ENCODE assay signal across 8 cellular contexts in genomic region chr20:17530153-17530552, GRCh38. TPM values are rescaled to one million over a fixed set of nuclear protein-coding genes. Genes with fewer than 3 reads are reported as not detected.
DNase-seq lines count a peak whose midpoint lies in the region; ATAC-seq and TF ChIP-seq lines count a peak whose summit lies in the region.
"Had no signal": no experiment of that assay in that cellular context is flagged by ENCODE, and none has a peak within 500 bp of the region (broad histone marks: within the 10 kb centered on the region; RNA-seq: fewer than 3 reads in every experiment).

No MANE protein-coding gene starts in this region.

- peaks cover 9% of the 10 kb centered on the region for H3K4me1 Mint-ChIP-seq in CD4-positive, alpha-beta T cell (ENCODE audit: low read depth)
- H3K4me1 Mint-ChIP-seq in activated naive CD8-positive, alpha-beta T cell treated with anti-CD3 and anti-CD28 coated beads, Interleukin-2, amount 10 ng/mL, durations not matched to agents 7 days and 5 days, result peaks cover 13% of the 10 kb centered on the region
- H3K4me1 Mint-ChIP-seq in natural killer cell treated with Interleukin-12 subunit alpha and Interleukin-12 subunit beta and Interleukin-15 and Interleukin-18, amount 100 ng/mL, for 72 hours (ENCODE audit: low read depth in 2 of 2), result peaks cover 23 to 25% of the 10 kb centered on the region in 2 donors

- no peak for DNase-seq in CD4-positive, alpha-beta T cell
- no peak for DNase-seq in activated naive CD8-positive, alpha-beta T cell treated with anti-CD3 and anti-CD28 coated beads, Interleukin-2, amount 10 ng/mL, durations not matched to agents 7 days and 5 days
- DNase-seq in natural killer cell treated with Interleukin-12 subunit alpha and Interleukin-12 subunit beta and Interleukin-15 and Interleukin-18, amount 100 ng/mL, for 72 hours (ENCODE audit: low spot score), result no peak
- no peak for DNase-seq in GM19238 (ENCODE audit: insufficient read length, low spot score)
- no peak for DNase-seq in ecto neural progenitor cell (ENCODE audit: low spot score)
- DNase-seq in HUDEP-2 (lab: John Stamatoyannopoulos, UW; ENCODE audit: unreplicated experiment in 76 of 76), result no peak
- DNase-seq: esophagus squamous epithelium had no signal

- TF ChIP-seq CTCF in CD4-positive, alpha-beta T cell (IDR thresholded peaks at IDR 0.05), result no peak

- H3K9me3 ChIP-seq in CD4-positive, alpha-beta T cell (ENCODE audit: control insufficient read depth, low read length), result no peaks in the 10 kb centered on the region
- H3K9me3 ChIP-seq in HUES48 (ENCODE audit: control insufficient read depth, insufficient read depth, low read length), result no peaks in the 10 kb centered on the region
- H3K9me3 ChIP-seq: esophagus squamous epithelium had no signal

- POLR2A ChIA-PET in CD4-positive, alpha-beta T cell (lab: Charles Lee), result interaction anchor here (1.5 kb wide), 1 partner anchor 152 kb away, joined by 7 read pairs; the partner anchor contains the start of gene RRBP1
- POLR2A ChIA-PET in activated naive CD8-positive, alpha-beta T cell treated with anti-CD3 and anti-CD28 coated beads, Interleukin-2, amount 10 ng/mL, durations not matched to agents 7 days and 5 days (lab: Charles Lee), result interaction anchor here (1.1 to 1.8 kb wide), 2 partner anchors 25 to 80 kb away, joined by 3 to 9 read pairs; no protein-coding TSS in a partner anchor

- CTCF ChIA-PET in CD4-positive, alpha-beta T cell (lab: Charles Lee), result no interaction called here

- H3K4me3 Mint-ChIP-seq in CD4-positive, alpha-beta T cell, result peak overlapping the region; percentile 89
- H3K4me3 Mint-ChIP-seq in activated naive CD8-positive, alpha-beta T cell treated with anti-CD3 and anti-CD28 coated beads, Interleukin-2, amount 10 ng/mL, durations not matched to agents 7 days and 5 days, result peak overlapping the region; percentile 61
- peak overlapping the region; percentile 66 for H3K4me3 Mint-ChIP-seq in natural killer cell treated with Interleukin-12 subunit alpha and Interleukin-12 subunit beta and Interleukin-15 and Interleukin-18, amount 100 ng/mL, for 72 hours

- peaks cover 15% of the 10 kb centered on the region for H3K27me3 ChIP-seq in CD4-positive, alpha-beta T cell (ENCODE audit: control insufficient read depth, insufficient read depth, low read length)
- peaks cover 8% of the 10 kb centered on the region for H3K27me3 ChIP-seq in HUES48 (ENCODE audit: control insufficient read depth, insufficient read depth, low read length)

- H3K4me3 ChIP-seq in HUES48 (ENCODE audit: low read depth, low read length), result peak overlapping the region; percentile 59

- H3K36me3 Mint-ChIP-seq in CD4-positive, alpha-beta T cell (ENCODE audit: low read depth), result no peaks in the 10 kb centered on the region
- no peaks in the 10 kb centered on the region for H3K36me3 Mint-ChIP-seq in activated naive CD8-positive, alpha-beta T cell treated with anti-CD3 and anti-CD28 coated beads, Interleukin-2, amount 10 ng/mL, durations not matched to agents 7 days and 5 days
- no peaks in the 10 kb centered on the region for H3K36me3 Mint-ChIP-seq in natural killer cell treated with Interleukin-12 subunit alpha and Interleukin-12 subunit beta and Interleukin-15 and Interleukin-18, amount 100 ng/mL, for 72 hours

- peaks cover 24% of the 10 kb centered on the region for H3K27me3 Mint-ChIP-seq in CD4-positive, alpha-beta T cell
- peaks cover 34% of the 10 kb centered on the region for H3K27me3 Mint-ChIP-seq in activated naive CD8-positive, alpha-beta T cell treated with anti-CD3 and anti-CD28 coated beads, Interleukin-2, amount 10 ng/mL, durations not matched to agents 7 days and 5 days
- H3K27me3 Mint-ChIP-seq in natural killer cell treated with Interleukin-12 subunit alpha and Interleukin-12 subunit beta and Interleukin-15 and Interleukin-18, amount 100 ng/mL, for 72 hours, result no peaks in the 10 kb centered on the region

- no peak overlapping the region for H3K27ac Mint-ChIP-seq in CD4-positive, alpha-beta T cell
- H3K27ac Mint-ChIP-seq in activated naive CD8-positive, alpha-beta T cell treated with anti-CD3 and anti-CD28 coated beads, Interleukin-2, amount 10 ng/mL, durations not matched to agents 7 days and 5 days, result no peak overlapping the region
- peak overlapping the region; percentile 27 to 28 for H3K27ac Mint-ChIP-seq in natural killer cell treated with Interleukin-12 subunit alpha and Interleukin-12 subunit beta and Interleukin-15 and Interleukin-18, amount 100 ng/mL, for 72 hours

- H3K9ac ChIP-seq in HUES48 (ENCODE audit: low read depth, low read length), result no peak overlapping the region

- no peaks in the 10 kb centered on the region for H3K36me3 ChIP-seq in HUES48 (ENCODE audit: control insufficient read depth, insufficient read depth, low read length)
- H3K36me3 ChIP-seq: esophagus squamous epithelium had no signal

- H3K4me1 ChIP-seq in HUES48 (ENCODE audit: control insufficient read depth, insufficient read depth, low read length), result peaks cover 21% of the 10 kb centered on the region

- H3K9me3 Mint-ChIP-seq in CD4-positive, alpha-beta T cell, result no peaks in the 10 kb centered on the region
- H3K9me3 Mint-ChIP-seq in activated naive CD8-positive, alpha-beta T cell treated with anti-CD3 and anti-CD28 coated beads, Interleukin-2, amount 10 ng/mL, durations not matched to agents 7 days and 5 days, result no peaks in the 10 kb centered on the region
- H3K9me3 Mint-ChIP-seq in natural killer cell treated with Interleukin-12 subunit alpha and Interleukin-12 subunit beta and Interleukin-15 and Interleukin-18, amount 100 ng/mL, for 72 hours, result no peaks in the 10 kb centered on the region

- intact Hi-C loops in CD4-positive, alpha-beta T cell (cut with DNase I, micrococcal nuclease), result no loop called here

- H3K27ac ChIP-seq in CD4-positive, alpha-beta T cell (ENCODE audit: low read depth, low read length), result no peak overlapping the region
- no peak overlapping the region for H3K27ac ChIP-seq in HUES48 (ENCODE audit: low read depth, low read length)

- no peak for ATAC-seq in CD4-positive, alpha-beta T cell (ENCODE audit: poor library complexity)
- no peak for ATAC-seq in activated naive CD8-positive, alpha-beta T cell treated with anti-CD3 and anti-CD28 coated beads, Interleukin-2, amount 10 ng/mL, durations not matched to agents 7 days and 5 days (ENCODE audit: low read depth)
- ATAC-seq in natural killer cell treated with Interleukin-12 subunit alpha and Interleukin-12 subunit beta and Interleukin-15 and Interleukin-18, amount 100 ng/mL, for 72 hours, result no peak

RNA-seq across cellular contexts. Expression of gene BFSP1, which starts 1.0 kb away (rescaled TPM):
- total RNA-seq in CD4-positive, alpha-beta T cell, result under 1 TPM; 0.27 to 0.42 TPM
- total RNA-seq in activated naive CD8-positive, alpha-beta T cell treated with anti-CD3 and anti-CD28 coated beads, Interleukin-2, amount 10 ng/mL, durations not matched to agents 7 days and 5 days, result under 1 TPM; 0.17 to 0.36 TPM
- under 1 TPM; 0.14 to 0.20 TPM for total RNA-seq in natural killer cell treated with Interleukin-12 subunit alpha and Interleukin-12 subunit beta and Interleukin-15 and Interleukin-18, amount 100 ng/mL, for 72 hours

RNA-seq across cellular contexts. Expression of gene DSTN, which starts 39.7 kb away (rescaled TPM):
- 10 to 100 TPM; 36.0 to 38.9 TPM for total RNA-seq in CD4-positive, alpha-beta T cell
- total RNA-seq in activated naive CD8-positive, alpha-beta T cell treated with anti-CD3 and anti-CD28 coated beads, Interleukin-2, amount 10 ng/mL, durations not matched to agents 7 days and 5 days, result 10 to 100 TPM; 41.7 to 47.5 TPM
- 10 to 100 TPM; 42.5 to 59.1 TPM for total RNA-seq in natural killer cell treated with Interleukin-12 subunit alpha and Interleukin-12 subunit beta and Interleukin-15 and Interleukin-18, amount 100 ng/mL, for 72 hours

Comparison
In these comparisons a context has a peak if more than half of its experiments do, and no peak if none do; other contexts are left out.
1. H3K27ac Mint-ChIP-seq: peak in natural killer cell treated with Interleukin-12 subunit alpha and Interleukin-12 subunit beta and Interleukin-15 and Interleukin-18, amount 100 ng/mL, for 72 hours (2 of 2); none in CD4-positive, alpha-beta T cell (single experiment) and activated naive CD8-positive, alpha-beta T cell treated with anti-CD3 and anti-CD28 coated beads, Interleukin-2, amount 10 ng/mL, durations not matched to agents 7 days and 5 days (single experiment).
2. Peak in every context shown above with its lines, with median percentiles within 50 percentile points of each other: H3K4me3 Mint-ChIP-seq.